22 cellular contexts compared by ENCODE assay signal in genomic region chr9:79644048-79644447, GRCh38.
"Had no signal": no experiment of that assay in that cellular context is flagged by ENCODE, and none has a peak within 500 bp of the region (broad histone marks: within the 10 kb centered on the region; RNA-seq: fewer than 3 reads in every experiment).

No MANE protein-coding gene starts in this region.

- H3K27ac ChIP-seq: coronary artery, dorsolateral prefrontal cortex, esophagus muscularis mucosa, gastroesophageal sphincter, heart left ventricle, hepatocyte, left lung, lower lobe of right lung had no signal

- H3K9me3 ChIP-seq: gastroesophageal sphincter, lower lobe of right lung, mucosa of descending colon had no signal

- H2AFZ ChIP-seq: hepatocyte had no signal

- H3K4me1 ChIP-seq: esophagus muscularis mucosa, lower lobe of right lung had no signal

- H3K36me3 ChIP-seq: lower lobe of right lung had no signal

- H3K4me3 Mint-ChIP-seq: immature natural killer cell, mesothelial cell of epicardium had no signal

- H3K27ac Mint-ChIP-seq: mesothelial cell of epicardium had no signal

- ATAC-seq: gastroesophageal sphincter, heart left ventricle, left lung, left ventricle myocardium superior, lower lobe of right lung, mucosa of descending colon had no signal

- H3K4me2 ChIP-seq: hepatocyte had no signal

- H3K27me3 ChIP-seq: dorsolateral prefrontal cortex, esophagus muscularis mucosa, gastroesophageal sphincter, heart left ventricle, hepatocyte, left lung had no signal

- H3K4me3 ChIP-seq: coronary artery, dorsolateral prefrontal cortex, esophagus muscularis mucosa, gastroesophageal sphincter, heart left ventricle, hepatocyte, left lung, lower lobe of right lung, mucosa of descending colon had no signal

- DNase-seq: dermis blood vessel endothelial cell; dorsolateral prefrontal cortex; effector CD4-positive, alpha-beta T cell; effector memory CD4-positive, alpha-beta T cell; foreskin fibroblast; foreskin melanocyte; heart left ventricle; hypothalamus; immature natural killer cell; islet precursor cell; kidney; kidney glomerular epithelial cell; left lung; left ventricle myocardium superior; lower lobe of right lung; mesenchymal stem cell; mucosa of descending colon had no signal
